Comparison of ENCODE assay signal across 10 cellular contexts in genomic region chr1:203652718-203653461, GRCh38. TPM values are rescaled to one million over a fixed set of nuclear protein-coding genes. Genes with fewer than 3 reads are reported as not detected.
A peak's percentile ranks its signal among the peaks of the same experiment; 100 is the strongest.
DNase-seq lines count a peak whose midpoint lies in the region; ATAC-seq and TF ChIP-seq lines count a peak whose summit lies in the region.
"Had no signal": no experiment of that assay in that cellular context is flagged by ENCODE, and none has a peak within 500 bp of the region (broad histone marks: within the 10 kb centered on the region; RNA-seq: fewer than 3 reads in every experiment).

No MANE protein-coding gene starts in this region.

- H3K36me3 Mint-ChIP-seq in activated CD8-positive, alpha-beta memory T cell treated with anti-CD3 and anti-CD28 coated beads, Interleukin-2, amount 10 ng/mL, durations not matched to agents 7 days and 5 days = peaks cover 27% of the 10 kb centered on the region

- peaks cover 18% of the 10 kb centered on the region for H3K4me1 ChIP-seq in fibroblast of lung (ENCODE audit: control insufficient read depth, extremely low read depth, insufficient read depth, low read length)
- peaks cover 23% of the 10 kb centered on the region for H3K4me1 ChIP-seq in stomach smooth muscle (ENCODE audit: control insufficient read depth, insufficient read depth, low read length)

- H3K4me3 Mint-ChIP-seq in activated CD8-positive, alpha-beta memory T cell treated with anti-CD3 and anti-CD28 coated beads, Interleukin-2, amount 10 ng/mL, durations not matched to agents 7 days and 5 days = peak overlapping the region; percentile 36

- H3K27ac ChIP-seq in fibroblast of lung (ENCODE audit: insufficient read depth, low read length) = peak overlapping the region; percentile 42
- peak overlapping the region; percentile 61 for H3K27ac ChIP-seq in stomach smooth muscle (ENCODE audit: low read length)

- peak overlapping the region; percentile 92 for H3K27ac Mint-ChIP-seq in activated CD8-positive, alpha-beta memory T cell treated with anti-CD3 and anti-CD28 coated beads, Interleukin-2, amount 10 ng/mL, durations not matched to agents 7 days and 5 days

- ATAC-seq in activated CD8-positive, alpha-beta memory T cell treated with anti-CD3 and anti-CD28 coated beads, Interleukin-2, amount 10 ng/mL, durations not matched to agents 7 days and 5 days = peak; percentile 50
- ATAC-seq in GM21381 (IDR thresholded peaks at IDR 0.05; ENCODE audit: unreplicated experiment) = no peak
- no peak for ATAC-seq in HG03097 (IDR thresholded peaks at IDR 0.05; ENCODE audit: low FRiP score, unreplicated experiment)
- ATAC-seq: sciatic nerve had no signal

- no peak overlapping the region for H2AFZ ChIP-seq in fibroblast of lung (ENCODE audit: low read length)

- DNase-seq in activated CD8-positive, alpha-beta memory T cell treated with anti-CD3 and anti-CD28 coated beads, Interleukin-2, amount 10 ng/mL, durations not matched to agents 7 days and 5 days = peak; percentile 54
- DNase-seq in activated CD8-positive, alpha-beta memory T cell treated with anti-CD3 and anti-CD28 coated beads, Interleukin-2, amount 50 U/mL, for 4 hours = no peak
- DNase-seq in SW480 (ENCODE audit: low spot score) (peak; percentile 27), fibroblast of lung (ENCODE audit: low read depth in 2 of 2) (no peak), DMS114 treated with DMSO at 0.1 percent for 48 hours (lab: John Stamatoyannopoulos, UW; ENCODE audit: unreplicated experiment) (no peak)
- DNase-seq: activated CD4-positive, alpha-beta T cell treated with anti-CD3 and anti-CD28 coated beads for 48 hours had no signal

- H3K4me2 ChIP-seq in fibroblast of lung (ENCODE audit: extremely low read depth, insufficient read depth, low read length) = no peak overlapping the region

- H3K27me3 ChIP-seq in fibroblast of lung (ENCODE audit: control insufficient read depth, insufficient read depth, low read length) (no peaks in the 10 kb centered on the region), stomach smooth muscle (ENCODE audit: control insufficient read depth in 1 of 2, insufficient read depth in 2 of 2, low read length in 2 of 2) (no peaks in the 10 kb centered on the region)

- H3K36me3 ChIP-seq in fibroblast of lung (ENCODE audit: control insufficient read depth, insufficient read depth, low read length) (no peaks in the 10 kb centered on the region), stomach smooth muscle (ENCODE audit: control insufficient read depth in 2 of 2, insufficient read depth in 2 of 2, low read length in 2 of 2) (peaks cover 0 to 1% of the 10 kb centered on the region in 2 donors)

- peaks cover 96% of the 10 kb centered on the region for H3K79me2 ChIP-seq in fibroblast of lung (ENCODE audit: control insufficient read depth, insufficient read depth, low read length)

- CTCF ChIA-PET in activated CD8-positive, alpha-beta memory T cell treated with anti-CD3 and anti-CD28 coated beads, Interleukin-2, amount 10 ng/mL, durations not matched to agents 7 days and 5 days (lab: Charles Lee) = interaction anchor here (1.0 to 5.6 kb wide), 14 partner anchors 11 to 555 kb away, joined by 3 to 53 read pairs (median 4); partner anchors contain the start of genes ATP2B4 and SNRPE

- H3K9ac ChIP-seq in fibroblast of lung (ENCODE audit: insufficient read depth, low read length) = no peak overlapping the region
- H3K9ac ChIP-seq in stomach smooth muscle (ENCODE audit: low read length in 2 of 2) = no peak overlapping the region

- no peaks in the 10 kb centered on the region for H3K27me3 Mint-ChIP-seq in activated CD8-positive, alpha-beta memory T cell treated with anti-CD3 and anti-CD28 coated beads, Interleukin-2, amount 10 ng/mL, durations not matched to agents 7 days and 5 days

- H4K20me1 ChIP-seq in fibroblast of lung (ENCODE audit: control insufficient read depth, extremely low read depth, insufficient read depth, low read length) = peaks cover 6% of the 10 kb centered on the region

- H3K4me3 ChIP-seq in fibroblast of lung (replicated peaks in 1 of 4; ENCODE audit: control extremely low read depth in 1 of 4, insufficient read depth in 1 of 4, low read depth in 3 of 4, low read length in 4 of 4) (no peak overlapping the region), stomach smooth muscle (ENCODE audit: low read length in 2 of 2) (no peak overlapping the region)

- no peak for TF ChIP-seq CTCF in fibroblast of lung (conservative IDR thresholded peaks at IDR 0.05 in 1 of 2, IDR thresholded peaks at IDR 0.05 in 1 of 2; ENCODE audit: low read depth in 1 of 2, low read length in 2 of 2)

- H3K4me1 Mint-ChIP-seq in activated CD8-positive, alpha-beta memory T cell treated with anti-CD3 and anti-CD28 coated beads, Interleukin-2, amount 10 ng/mL, durations not matched to agents 7 days and 5 days = peaks cover 92% of the 10 kb centered on the region

- no peaks in the 10 kb centered on the region for H3K9me3 ChIP-seq in fibroblast of lung (ENCODE audit: control insufficient read depth, insufficient read depth, low read depth, low read length)
- no peaks in the 10 kb centered on the region for H3K9me3 ChIP-seq in stomach smooth muscle (ENCODE audit: control insufficient read depth in 2 of 2, low read length in 2 of 2)

- no peaks in the 10 kb centered on the region for H3K9me3 Mint-ChIP-seq in activated CD8-positive, alpha-beta memory T cell treated with anti-CD3 and anti-CD28 coated beads, Interleukin-2, amount 10 ng/mL, durations not matched to agents 7 days and 5 days (ENCODE audit: low read depth)

RNA-seq across cellular contexts. Expression of gene ATP2B4, which starts 26.3 kb away (rescaled TPM):
- 100 to 1,000 TPM in 1 of 2 experiments, 10 to 100 TPM in 1; 96.1 to 130 TPM for total RNA-seq in activated CD8-positive, alpha-beta memory T cell treated with anti-CD3 and anti-CD28 coated beads, Interleukin-2, amount 10 ng/mL, durations not matched to agents 7 days and 5 days
- total RNA-seq in fibroblast of lung = 143 and 302 TPM in 2 replicates
- 265 and 328 TPM in 2 replicates for polyA plus RNA-seq in fibroblast of lung
- 168 and 218 TPM in 2 replicates for polyA plus RNA-seq in fibroblast of lung (2012)
- polyA minus RNA-seq in fibroblast of lung (ENCODE audit: low replicate concordance) = 583 and 648 TPM in 2 replicates

Comparison
In these comparisons a context has a peak if more than half of its experiments do, and no peak if none do; other contexts are left out.
1. DNase-seq: peak in activated CD8-positive, alpha-beta memory T cell treated with anti-CD3 and anti-CD28 coated beads, Interleukin-2, amount 10 ng/mL, durations not matched to agents 7 days and 5 days (single experiment) and SW480 (single experiment); none in activated CD8-positive, alpha-beta memory T cell treated with anti-CD3 and anti-CD28 coated beads, Interleukin-2, amount 50 U/mL, for 4 hours (single experiment), fibroblast of lung (0 of 2) and DMS114 treated with DMSO at 0.1 percent for 48 hours (single experiment).